Comparison of ENCODE assay signal across 9 cellular contexts in the genomic region with DNA sequence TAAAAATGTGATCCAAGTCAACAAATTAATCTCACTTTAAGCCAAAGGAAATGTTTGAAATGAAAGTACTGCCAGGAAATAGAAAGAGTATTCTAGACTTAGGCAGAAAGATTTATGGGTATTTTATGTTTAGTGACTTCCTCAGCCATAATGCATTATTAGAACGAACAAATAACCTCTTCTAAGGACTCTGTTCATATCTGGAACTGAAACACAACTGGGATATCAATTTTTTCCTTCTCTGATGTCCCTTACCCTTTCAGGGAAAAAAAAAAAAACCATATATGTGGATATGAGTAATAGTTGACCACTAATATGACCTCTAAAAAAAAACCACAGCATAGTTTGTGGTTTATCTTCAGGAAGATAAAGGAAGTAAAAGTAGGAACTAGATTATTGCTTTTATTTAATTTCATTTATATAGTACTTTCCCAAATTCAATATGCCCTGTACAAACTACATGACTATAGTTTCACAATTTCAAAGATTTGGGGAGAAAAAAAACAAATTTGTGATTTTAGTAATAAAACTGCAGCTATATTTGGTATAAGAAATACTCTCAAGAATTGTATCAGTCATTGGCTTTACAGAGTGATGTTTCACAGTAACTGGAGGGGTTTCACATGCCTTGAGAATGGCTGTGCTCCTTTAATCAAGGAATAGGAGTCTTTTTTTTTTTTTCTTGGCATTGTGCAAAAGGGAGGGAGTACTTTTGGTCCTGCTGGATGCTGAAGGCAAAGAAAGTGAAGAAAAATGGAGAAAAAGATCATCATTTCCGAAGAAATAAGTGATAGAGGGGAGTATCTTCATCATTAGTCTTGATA. TPM values are rescaled to one million over a fixed set of nuclear protein-coding genes. Genes with fewer than 3 reads are reported as not detected.
DNase-seq lines count a peak whose midpoint lies in the region; ATAC-seq and TF ChIP-seq lines count a peak whose summit lies in the region.
"Had no signal": no experiment of that assay in that cellular context is flagged by ENCODE, and none has a peak within 500 bp of the region (broad histone marks: within the 10 kb centered on the region; RNA-seq: fewer than 3 reads in every experiment).

No MANE protein-coding gene starts in this region.

- peaks cover 0 to 88% (median 21%) of the 10 kb centered on the region in 9 donors for H3K36me3 ChIP-seq in heart right ventricle
- H3K36me3 ChIP-seq in transverse colon = peaks cover 0 to 42% (median 15%) of the 10 kb centered on the region in 4 donors

- no peaks in the 10 kb centered on the region for H3K9me3 ChIP-seq in heart right ventricle
- no peaks in the 10 kb centered on the region for H3K9me3 ChIP-seq in transverse colon

- H3K4me3 ChIP-seq in heart right ventricle (no peak overlapping the region), transverse colon (no peak overlapping the region)

- DNase-seq in heart right ventricle (no peak), left cardiac atrium (no peak), SW480 (ENCODE audit: low spot score) (peak; percentile 71), foreskin melanocyte (peak; percentile 52), transverse colon (no peak), NCI-H146 treated with DMSO at 0.1 percent for 48 hours (lab: John Stamatoyannopoulos, UW; ENCODE audit: unreplicated experiment) (no peak)
- no peak for DNase-seq in stimulated activated CD4-positive, alpha-beta T cell treated with anti-CD3 and anti-CD28 coated beads, Interleukin-4, amount 100 ng/mL, for 4 hours
- DNase-seq: central memory CD4-positive, alpha-beta T cell had no signal

- TF ChIP-seq POLR2A in transverse colon (IDR thresholded peaks at IDR 0.05) = no peak

- in situ Hi-C loops in transverse colon (cut with MboI; ENCODE audit: low pct_ligation_motif_present in 1 of 4, low pct_unique_long_range_greater_than_20kb in 1 of 4, low sequenced_read_pairs in 3 of 4) = no loop called here

- TF ChIP-seq CTCF in heart right ventricle (IDR thresholded peaks at IDR 0.05) (no peak), transverse colon (IDR thresholded peaks at IDR 0.05) (no peak)

- H3K27me3 ChIP-seq in heart right ventricle (peaks cover 0 to 84% (median 0%) of the 10 kb centered on the region in 7 donors), transverse colon (no peaks in the 10 kb centered on the region)

- WGBS in heart right ventricle, 2 donors = 89 to 92% methylated on average over 2 of the region's 2 CpGs
- 67 to 69% methylated on average over 2 of the region's 2 CpGs for WGBS in transverse colon (ENCODE audit: low coverage in 1 of 2), 2 donors

- H3K27ac ChIP-seq in heart right ventricle (peak overlapping the region in 8 of 10 donors; percentile 12 to 74 (median 64)), transverse colon (peak overlapping the region; percentile 38 to 61 (median 40))

- intact Hi-C loops in heart right ventricle (cut with DNase I) (no loop called here), left cardiac atrium (cut with DNase I) (no loop called here), transverse colon (cut with DNase I; ENCODE audit: low total_unique reads) (no loop called here)

- ATAC-seq in heart right ventricle (no peak), left cardiac atrium (no peak), HG02938 (IDR thresholded peaks at IDR 0.05; ENCODE audit: unreplicated experiment) (no peak)

- TF ChIP-seq EP300 in transverse colon (IDR thresholded peaks at IDR 0.05; ENCODE audit: low read depth) = no peak

- H3K4me1 ChIP-seq in heart right ventricle (peaks cover 0 to 57% (median 46%) of the 10 kb centered on the region in 9 donors), transverse colon (peaks cover 0 to 66% (median 41%) of the 10 kb centered on the region in 4 donors)

RNA-seq across cellular contexts. Expression of gene ZNF507, which starts 6.6 kb away (rescaled TPM):
- total RNA-seq in heart right ventricle = 10 to 100 TPM; 13.3 to 26.6 (median 17.7) TPM
- 1 to 10 TPM; 2.7 to 5.6 TPM for polyA plus RNA-seq in heart right ventricle
- 10 to 100 TPM; 14.3 to 14.7 TPM for total RNA-seq in left cardiac atrium
- 10 to 100 TPM; 20.3 to 30.0 (median 22.5) TPM for total RNA-seq in transverse colon

RNA-seq across cellular contexts. Expression of gene DPY19L3, which starts 53.6 kb away (rescaled TPM):
- total RNA-seq in heart right ventricle (10 to 100 TPM in 1 of 10 donors, 1 to 10 TPM in 9; 3.2 to 11.8 (median 4.7) TPM), left cardiac atrium (10 to 100 TPM; 13.4 to 13.8 TPM), transverse colon (10 to 100 TPM; 15.6 to 48.6 (median 20.2) TPM)
- polyA plus RNA-seq in heart right ventricle = 1 to 10 TPM; 2.9 to 3.5 TPM

Comparison
In these comparisons a context has a peak if more than half of its experiments do, and no peak if none do; other contexts are left out.
1. DNase-seq: peak in SW480 (single experiment) and foreskin melanocyte (single experiment); none in heart right ventricle (0 of 2), left cardiac atrium (single experiment), transverse colon (single experiment), stimulated activated CD4-positive, alpha-beta T cell treated with anti-CD3 and anti-CD28 coated beads, Interleukin-4, amount 100 ng/mL, for 4 hours (0 of 2) and NCI-H146 treated with DMSO at 0.1 percent for 48 hours (single experiment).